Comparison of ENCODE assay signal across 8 cellular contexts in the genomic region with DNA sequence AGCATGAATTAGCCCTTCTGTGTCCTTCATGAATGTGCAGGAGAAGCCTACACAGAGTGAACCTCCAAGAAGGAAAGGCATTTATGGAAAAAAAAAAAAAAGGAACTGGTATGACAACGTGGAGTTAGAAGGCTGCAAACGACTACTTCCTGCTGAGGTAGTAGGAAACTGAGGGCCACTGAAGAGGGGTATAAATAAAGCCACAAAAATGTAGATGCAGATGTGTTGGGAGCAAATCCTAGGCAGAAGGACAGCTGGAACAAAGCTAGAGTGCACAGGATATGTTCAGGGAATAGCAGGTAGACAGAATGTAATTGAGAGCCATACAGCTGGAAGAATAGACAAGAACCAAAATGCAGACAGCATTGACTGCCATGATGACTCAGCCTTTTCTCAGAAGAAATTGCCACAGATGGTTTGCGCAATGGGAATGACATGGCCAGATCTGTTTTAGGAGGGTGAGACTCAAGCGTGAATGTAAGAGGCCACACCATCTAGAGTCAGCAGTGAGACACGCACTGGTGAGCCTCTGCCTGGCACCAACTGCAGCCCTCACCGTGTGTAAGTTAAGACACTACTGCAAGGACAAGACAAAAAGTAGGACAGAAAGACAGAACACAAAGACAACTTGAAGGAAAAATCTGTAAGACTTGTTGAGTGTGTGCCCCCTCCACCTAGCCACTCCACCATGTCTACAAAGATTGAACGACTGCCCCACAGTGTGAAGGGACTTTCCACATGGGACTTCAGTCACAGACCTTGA.
DNase-seq lines count a peak whose midpoint lies in the region; ATAC-seq, FAIRE-seq and TF ChIP-seq lines count a peak whose summit lies in the region.

No MANE protein-coding gene starts in this region.

- ATAC-seq in HepG2, result peak; percentile 37; the same call in 2 of the 3 replicates
- ATAC-seq in HG03342 (IDR thresholded peaks at IDR 0.05; ENCODE audit: unreplicated experiment), result no peak

- POLR2A ChIA-PET in HepG2 (lab: Yijun Ruan, JAX), result no interaction called here

- H3K4me3 ChIP-seq in mammary epithelial cell (replicated peaks in 1 of 3; ENCODE audit: insufficient read depth in 1 of 3, low read depth in 2 of 3, low read length in 3 of 3) (no peak overlapping the region), HepG2 (replicated peaks in 1 of 3; ENCODE audit: insufficient read depth in 1 of 3, low read depth in 2 of 3, low read length in 3 of 3) (no peak overlapping the region), thyroid gland (replicated peaks in 1 of 3) (no peak overlapping the region)

- TF ChIP-seq POLR2A in HepG2 (IDR thresholded peaks at IDR 0.05; ENCODE audit: insufficient read depth in 1 of 2, low read depth in 2 of 2, low read length in 2 of 2) (no peak), thyroid gland (IDR thresholded peaks at IDR 0.05) (no peak)

- no peak for TF ChIP-seq RAD21 in HepG2 (CRISPR knock-in tag; IDR thresholded peaks at IDR 0.05)

- FAIRE-seq in HepG2 (lab: Jason Lieb, UNC), result no peak

- peak in 1 of 2 experiments; percentile 44; a peak in 1 of 4 replicates for TF ChIP-seq EP300 in HepG2 (IDR thresholded peaks at IDR 0.05; ENCODE audit: low read depth in 2 of 2, low read length in 2 of 2)
- peak; percentile 58 for TF ChIP-seq EP300 in HepG2 (CRISPR knock-in tag; IDR thresholded peaks at IDR 0.05; ENCODE audit: borderline replicate concordance)

- H2AFZ ChIP-seq in mammary epithelial cell (ENCODE audit: low read depth, low read length) (peak overlapping the region; percentile 51), HepG2 (ENCODE audit: low read length) (no peak overlapping the region)

- H3K4me1 ChIP-seq in mammary epithelial cell (ENCODE audit: insufficient read depth, low read length), result peaks cover 27% of the 10 kb centered on the region
- H3K4me1 ChIP-seq in HepG2 (ENCODE audit: insufficient read depth, low read length), result peaks cover 19% of the 10 kb centered on the region
- H3K4me1 ChIP-seq in thyroid gland, result peaks cover 20 to 68% of the 10 kb centered on the region in 2 donors

- H3K4me2 ChIP-seq in mammary epithelial cell (ENCODE audit: insufficient read depth, low read depth, low read length), result peak overlapping the region; percentile 79
- H3K4me2 ChIP-seq in HepG2 (ENCODE audit: low read depth, low read length), result no peak overlapping the region

- WGBS in mammary epithelial cell (ENCODE audit: low coverage, missing lambda C conversion rate), result 16% methylated on average over 7 of the region's 7 CpGs
- 93% methylated on average over 7 of the region's 7 CpGs for WGBS in HepG2 (ENCODE audit: low lambda C conversion rate)
- WGBS in thyroid gland, 2 donors, result 37 to 41% methylated on average over 7 of the region's 7 CpGs

- H3K9me3 ChIP-seq in mammary epithelial cell (replicated peaks; ENCODE audit: insufficient read depth, low read length) (no peaks in the 10 kb centered on the region), HepG2 (ENCODE audit: low read length) (no peaks in the 10 kb centered on the region), thyroid gland (no peaks in the 10 kb centered on the region)

- BruUV-seq in mammary epithelial cell (replicated peaks; lab: Mats Ljungman, UMichigan) (no TSS peak), HepG2 (replicated peaks; lab: Mats Ljungman, UMichigan) (no TSS peak)

- peak; percentile 8 for DNase-seq in NCI-H82 (lab: John Stamatoyannopoulos, UW)
- DNase-seq in NCI-H82 treated with DMSO at 0.1 percent for 48 hours (lab: John Stamatoyannopoulos, UW; ENCODE audit: unreplicated experiment), result no peak
- peak; percentile 90 for DNase-seq in NCI-H460 (ENCODE audit: extremely low read depth, low read depth)
- DNase-seq in mammary epithelial cell, result peak; percentile 98
- DNase-seq in HepG2 (ENCODE audit: low spot score), result peak; percentile 52
- DNase-seq in thyroid gland, result peak; percentile 75 to 80
- DNase-seq in stimulated activated CD4-positive, alpha-beta T cell treated with anti-CD3 and anti-CD28 coated beads, Interleukin-2, amount 100 ng/mL, for 24 hours, result no peak

- peak; percentile 35 to 54 for TF ChIP-seq CTCF in mammary epithelial cell (conservative IDR thresholded peaks at IDR 0.05 in 1 of 2, IDR thresholded peaks at IDR 0.05 in 1 of 2; ENCODE audit: extremely low read depth in 1 of 2, insufficient read depth in 1 of 2, low read depth in 1 of 2, low read length in 2 of 2)
- TF ChIP-seq CTCF in HepG2 (CRISPR knock-in tag; IDR thresholded peaks at IDR 0.05), result no peak
- TF ChIP-seq CTCF in thyroid gland (IDR thresholded peaks at IDR 0.05), result no peak

- no peaks in the 10 kb centered on the region for H4K20me1 ChIP-seq in mammary epithelial cell (ENCODE audit: insufficient read depth, low read length)
- no peaks in the 10 kb centered on the region for H4K20me1 ChIP-seq in HepG2 (ENCODE audit: insufficient read depth, low read length)

- intact Hi-C loops in mammary epithelial cell (cut with micrococcal nuclease), result loop anchor here (1.0 to 2.0 kb wide), 2 partner anchors 42 to 79 kb away; partner anchors contain the start of gene KIF13A
- intact Hi-C loops in HepG2 (cut with micrococcal nuclease; ENCODE audit: unreplicated experiment), result no loop called here
- intact Hi-C loops in thyroid gland (cut with DNase I), result no loop called here

- dilution Hi-C loops in mammary epithelial cell (cut with HindIII; ENCODE audit: low sequenced_read_pairs), result no loop called here

- peaks cover 67% of the 10 kb centered on the region for H3K79me2 ChIP-seq in mammary epithelial cell (ENCODE audit: insufficient read depth, low read length)
- H3K79me2 ChIP-seq in HepG2 (ENCODE audit: insufficient read depth, low read length), result peaks cover 3% of the 10 kb centered on the region

- H3K27ac ChIP-seq in mammary epithelial cell (ENCODE audit: insufficient read depth, low read depth, low read length) (peak overlapping the region; percentile 85), HepG2 (ENCODE audit: extremely low read length, insufficient read depth, low read length) (peak overlapping the region; percentile 4), thyroid gland (peak overlapping the region; percentile 31 to 84 (median 50))

- H3K9ac ChIP-seq in mammary epithelial cell (ENCODE audit: insufficient read depth, low read length), result peak overlapping the region; percentile 26
- no peak overlapping the region for H3K9ac ChIP-seq in HepG2 (ENCODE audit: insufficient read depth, low read depth, low read length)

- H3K27me3 ChIP-seq in mammary epithelial cell (ENCODE audit: insufficient read depth, low read length) (no peaks in the 10 kb centered on the region), HepG2 (ENCODE audit: control insufficient read depth in 1 of 2, insufficient read depth in 2 of 2, low read length in 2 of 2) (no peaks in the 10 kb centered on the region), thyroid gland (no peaks in the 10 kb centered on the region)

- H3K36me3 ChIP-seq in mammary epithelial cell (ENCODE audit: insufficient read depth, low read length) (no peaks in the 10 kb centered on the region), HepG2 (replicated peaks in 1 of 2; ENCODE audit: control insufficient read depth in 1 of 2, insufficient read depth in 2 of 2, low read length in 2 of 2) (no peaks in the 10 kb centered on the region), thyroid gland (no peaks in the 10 kb centered on the region)

- CTCF ChIA-PET in mammary epithelial cell (lab: Charles Lee; ENCODE audit: low non-redundant PET) (no interaction called here), HepG2 (lab: Yijun Ruan, JAX; ENCODE audit: low intra/inter-chr PET ratio, low total read pairs) (no interaction called here)

- in situ Hi-C loops in mammary epithelial cell (cut with MboI; ENCODE audit: low sequenced_read_pairs in 2 of 2) (no loop called here), HepG2 (cut with HindIII; ENCODE audit: extremely low pct_ligation_motif_present, low pct_unique_long_range_greater_than_20kb) (no loop called here)

TF ChIP-seq in HepG2, 621 proteins besides CTCF, POLR2A, EP300 and RAD21 (continues in another document):
- TF ChIP-seq, protein P1, sequence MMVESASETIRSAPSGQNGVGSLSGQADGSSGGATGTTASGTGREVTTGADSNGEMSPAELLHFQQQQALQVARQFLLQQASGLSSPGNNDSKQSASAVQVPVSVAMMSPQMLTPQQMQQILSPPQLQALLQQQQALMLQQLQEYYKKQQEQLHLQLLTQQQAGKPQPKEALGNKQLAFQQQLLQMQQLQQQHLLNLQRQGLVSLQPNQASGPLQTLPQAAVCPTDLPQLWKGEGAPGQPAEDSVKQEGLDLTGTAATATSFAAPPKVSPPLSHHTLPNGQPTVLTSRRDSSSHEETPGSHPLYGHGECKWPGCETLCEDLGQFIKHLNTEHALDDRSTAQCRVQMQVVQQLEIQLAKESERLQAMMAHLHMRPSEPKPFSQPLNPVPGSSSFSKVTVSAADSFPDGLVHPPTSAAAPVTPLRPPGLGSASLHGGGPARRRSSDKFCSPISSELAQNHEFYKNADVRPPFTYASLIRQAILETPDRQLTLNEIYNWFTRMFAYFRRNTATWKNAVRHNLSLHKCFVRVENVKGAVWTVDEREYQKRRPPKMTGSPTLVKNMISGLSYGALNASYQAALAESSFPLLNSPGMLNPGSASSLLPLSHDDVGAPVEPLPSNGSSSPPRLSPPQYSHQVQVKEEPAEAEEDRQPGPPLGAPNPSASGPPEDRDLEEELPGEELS (CRISPR knock-in tag; IDR thresholded peaks at IDR 0.05), result no peak
- TF ChIP-seq, protein P2, sequence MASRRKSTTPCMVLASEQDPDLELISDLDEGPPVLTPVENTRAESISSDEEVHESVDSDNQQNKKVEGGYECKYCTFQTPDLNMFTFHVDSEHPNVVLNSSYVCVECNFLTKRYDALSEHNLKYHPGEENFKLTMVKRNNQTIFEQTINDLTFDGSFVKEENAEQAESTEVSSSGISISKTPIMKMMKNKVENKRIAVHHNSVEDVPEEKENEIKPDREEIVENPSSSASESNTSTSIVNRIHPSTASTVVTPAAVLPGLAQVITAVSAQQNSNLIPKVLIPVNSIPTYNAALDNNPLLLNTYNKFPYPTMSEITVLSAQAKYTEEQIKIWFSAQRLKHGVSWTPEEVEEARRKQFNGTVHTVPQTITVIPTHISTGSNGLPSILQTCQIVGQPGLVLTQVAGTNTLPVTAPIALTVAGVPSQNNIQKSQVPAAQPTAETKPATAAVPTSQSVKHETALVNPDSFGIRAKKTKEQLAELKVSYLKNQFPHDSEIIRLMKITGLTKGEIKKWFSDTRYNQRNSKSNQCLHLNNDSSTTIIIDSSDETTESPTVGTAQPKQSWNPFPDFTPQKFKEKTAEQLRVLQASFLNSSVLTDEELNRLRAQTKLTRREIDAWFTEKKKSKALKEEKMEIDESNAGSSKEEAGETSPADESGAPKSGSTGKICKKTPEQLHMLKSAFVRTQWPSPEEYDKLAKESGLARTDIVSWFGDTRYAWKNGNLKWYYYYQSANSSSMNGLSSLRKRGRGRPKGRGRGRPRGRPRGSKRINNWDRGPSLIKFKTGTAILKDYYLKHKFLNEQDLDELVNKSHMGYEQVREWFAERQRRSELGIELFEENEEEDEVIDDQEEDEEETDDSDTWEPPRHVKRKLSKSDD (CRISPR knock-in tag; IDR thresholded peaks at IDR 0.05; ENCODE audit: low read depth), result 0 out of 2 replicates have a peak, but pooled peaks have one; percentile 41
- TF ChIP-seq FOXC1 (CRISPR knock-in tag; IDR thresholded peaks at IDR 0.05; ENCODE audit: borderline replicate concordance) (no peak), THAP11 (CRISPR knock-in tag; IDR thresholded peaks at IDR 0.05) (0 out of 2 replicates have a peak, but pooled peaks have one; percentile 20), CEBPG (CRISPR knock-in tag; IDR thresholded peaks at IDR 0.05) (peak; percentile 85)

Comparison
In these comparisons a context has a peak if more than half of its experiments do, and no peak if none do; other contexts are left out.
1. DNase-seq: peak in NCI-H82 (single experiment), NCI-H460 (single experiment), mammary epithelial cell (single experiment), HepG2 (single experiment) and thyroid gland (2 of 2); none in NCI-H82 treated with DMSO at 0.1 percent for 48 hours (single experiment) and stimulated activated CD4-positive, alpha-beta T cell treated with anti-CD3 and anti-CD28 coated beads, Interleukin-2, amount 100 ng/mL, for 24 hours (0 of 2).
2. H3K27ac ChIP-seq: peak in every context shown above with its lines; median percentile 85 in mammary epithelial cell; 50 in thyroid gland; 4 in HepG2.
3. CTCF ChIP-seq: peak in mammary epithelial cell (2 of 2); none in HepG2 (single experiment) and thyroid gland (0 of 6).